ENCODE assay signal across 8 cellular contexts in the genomic region with DNA sequence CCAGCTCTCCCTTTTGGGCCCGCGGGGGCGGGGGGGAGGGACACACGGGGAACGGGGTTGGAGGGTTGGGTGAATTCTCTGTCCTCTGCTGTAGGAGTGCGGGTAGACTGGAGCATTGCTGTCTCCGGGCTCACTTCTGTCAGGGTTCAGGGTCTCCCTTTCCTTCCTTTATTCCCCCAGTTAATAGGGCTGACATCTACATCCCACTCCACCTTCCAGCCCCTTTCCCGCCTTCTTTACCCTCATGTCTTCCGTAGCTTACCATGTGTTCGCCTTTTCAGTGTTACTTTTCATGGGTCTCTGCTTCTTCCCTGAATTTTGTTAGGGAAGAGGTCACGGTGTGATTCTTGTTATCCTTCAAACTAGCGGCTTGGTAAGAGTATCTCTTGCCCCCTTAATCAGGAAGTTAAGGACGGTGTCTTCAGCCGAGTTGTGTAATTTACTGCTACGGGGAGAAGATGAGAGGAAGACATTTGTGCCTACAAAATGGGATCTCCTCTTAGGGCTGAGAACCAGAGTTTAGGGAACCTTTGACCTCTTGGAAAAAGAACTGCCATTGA. TPM values are rescaled to one million over a fixed set of nuclear protein-coding genes. Genes with fewer than 3 reads are reported as not detected.
DNase-seq lines count a peak whose midpoint lies in the region; ATAC-seq, FAIRE-seq and TF ChIP-seq lines count a peak whose summit lies in the region.

No MANE protein-coding gene starts in this region.

- no peaks in the 10 kb centered on the region for H3K36me3 ChIP-seq in A673 (ENCODE audit: insufficient read depth, low read length, poor library complexity, severe bottlenecking)
- H3K36me3 ChIP-seq in MG63, result no peaks in the 10 kb centered on the region; the same call in 1 of the 2 replicates

- H3K27me3 ChIP-seq in A673 (replicated peaks; ENCODE audit: insufficient read depth, low read depth, low read length, poor library complexity), result no peaks in the 10 kb centered on the region
- H3K27me3 ChIP-seq in MG63, result no peaks in the 10 kb centered on the region

- no TSS peak for BruUV-seq in A673 (replicated peaks; lab: Mats Ljungman, UMichigan)

- intact Hi-C loops in A673 (cut with micrococcal nuclease; ENCODE audit: unreplicated experiment), result no loop called here

- POLR2A ChIA-PET in A673 (lab: Charles Lee; ENCODE audit: low non-redundant PET), result interaction anchor here (0.6 kb wide), 1 partner anchor 18 kb away, joined by 11 read pairs; no protein-coding TSS in a partner anchor

- H3K27ac ChIP-seq in A673 (ENCODE audit: low read depth, low read length, poor library complexity, severe bottlenecking) (peak overlapping the region; percentile 75), temporal lobe (ENCODE audit: low read depth, low read length) (peak overlapping the region; percentile 68)

- H3K4me3 ChIP-seq in A673 (ENCODE audit: low read depth, low read length, poor library complexity, severe bottlenecking) (peak overlapping the region; percentile 92), MG63 (peak overlapping the region; percentile 57), astrocyte of the cerebellum (ENCODE audit: low read depth, low read length) (peak overlapping the region; percentile 75)

- TF ChIP-seq CTCF in A673 (conservative IDR thresholded peaks at IDR 0.05; ENCODE audit: low read depth, low read length) (no peak), astrocyte of the cerebellum (IDR thresholded peaks at IDR 0.05; ENCODE audit: low read depth, low read length, missing control alignments) (no peak)

- in situ Hi-C loops in astrocyte of the cerebellum (cut with HindIII; ENCODE audit: low sequenced_read_pairs), result no loop called here

- CTCF ChIA-PET in A673 (lab: Charles Lee), result interaction anchor here (0.5 kb wide), 1 partner anchor 94 kb away, joined by 3 read pairs; no protein-coding TSS in a partner anchor

- H3K9me3 ChIP-seq in A673 (ENCODE audit: low read depth, low read length, poor library complexity, severe bottlenecking) (no peaks in the 10 kb centered on the region), MG63 (no peaks in the 10 kb centered on the region)

- no peaks in the 10 kb centered on the region for H3K4me1 ChIP-seq in A673 (ENCODE audit: insufficient read depth, low read length, poor library complexity, severe bottlenecking)

- peak; percentile 69 for FAIRE-seq in GM18507 (lab: Jason Lieb, UNC)

- DNase-seq in A673 (ENCODE audit: low spot score) (peak; percentile 45), GM18507 (ENCODE audit: extremely low spot score, insufficient read length, low read depth) (no peak), MG63 (peak; percentile 65), astrocyte of the cerebellum (ENCODE audit: low read depth) (no peak), left kidney (ENCODE audit: low read depth, low spot score) (peak; percentile 70)
- DNase-seq in effector CD4-positive, alpha-beta T cell, result no peak

- ATAC-seq in GM18858 (IDR thresholded peaks at IDR 0.05; ENCODE audit: unreplicated experiment), result no peak

RNA-seq across cellular contexts. Expression of gene RAP1A, which starts 0.9 kb away (rescaled TPM):
- total RNA-seq in A673 (2021) (50.9 and 52.8 TPM in 2 replicates), temporal lobe (25.3 TPM)
- 20.6 and 35.6 TPM in 2 replicates for total RNA-seq in MG63 (2014; rRNA removed; shearing (Covaris generic); ENCODE audit: low replicate concordance)

Comparison
In these comparisons a context has a peak if more than half of its experiments do, and no peak if none do; other contexts are left out.
1. DNase-seq: peak in A673 (single experiment), MG63 (single experiment) and left kidney (single experiment); none in GM18507 (single experiment), astrocyte of the cerebellum (single experiment) and effector CD4-positive, alpha-beta T cell (single experiment).
2. Peak in every context shown above with its lines, with median percentiles within 50 percentile points of each other: H3K4me3 ChIP-seq.